ENCODE assay signal across 13 cellular contexts in the genomic region with DNA sequence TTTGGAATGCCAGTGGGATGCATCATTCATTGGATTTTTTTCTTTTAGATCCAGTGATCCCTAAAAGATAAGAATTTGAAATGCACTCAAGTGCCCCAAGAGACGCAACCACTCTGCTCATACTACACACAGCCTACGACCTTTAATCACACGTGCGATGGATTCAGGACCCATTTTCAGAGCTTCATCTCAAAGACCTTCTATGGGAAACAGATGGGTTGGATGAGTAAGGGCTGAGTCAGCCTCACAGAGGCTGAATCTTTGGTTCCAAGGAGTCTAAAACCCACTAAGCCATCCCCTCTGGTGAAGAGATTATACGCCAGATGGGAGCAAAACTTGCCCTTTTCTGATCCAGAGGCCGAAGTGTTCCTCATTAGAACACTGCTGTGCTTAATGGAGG.
DNase-seq lines count a peak whose midpoint lies in the region; ATAC-seq and TF ChIP-seq lines count a peak whose summit lies in the region.
"Had no signal": no experiment of that assay in that cellular context is flagged by ENCODE, and none has a peak within 500 bp of the region (broad histone marks: within the 10 kb centered on the region; RNA-seq: fewer than 3 reads in every experiment).

No MANE protein-coding gene starts in this region.

- no peak overlapping the region for H4K91ac ChIP-seq in neuronal stem cell (ENCODE audit: low read depth, low read length, poor library complexity)

- in situ Hi-C loops in mammary epithelial cell (cut with MboI; ENCODE audit: low sequenced_read_pairs in 2 of 2), result no loop called here

- H3K4me2 ChIP-seq in mammary epithelial cell (ENCODE audit: insufficient read depth, low read depth, low read length) (no peak overlapping the region), neuronal stem cell (ENCODE audit: insufficient read depth, low read length, poor library complexity, severe bottlenecking) (no peak overlapping the region)

- H4K20me1 ChIP-seq in mammary epithelial cell (ENCODE audit: insufficient read depth, low read length), result no peaks in the 10 kb centered on the region

- H3K27ac ChIP-seq in mammary epithelial cell (ENCODE audit: insufficient read depth, low read depth, low read length), result no peak overlapping the region
- no peak overlapping the region for H3K27ac ChIP-seq in body of pancreas
- H3K27ac ChIP-seq in neuronal stem cell (replicated peaks; ENCODE audit: low read length), result no peak overlapping the region

- H3K4me3 ChIP-seq in mammary epithelial cell (replicated peaks in 1 of 3; ENCODE audit: insufficient read depth in 1 of 3, low read depth in 2 of 3, low read length in 3 of 3) (no peak overlapping the region), body of pancreas (no peak overlapping the region), neuronal stem cell (ENCODE audit: low read length in 2 of 2) (no peak overlapping the region)
- H3K4me3 ChIP-seq: GM12878 had no signal

- TF ChIP-seq CTCF in mammary epithelial cell (conservative IDR thresholded peaks at IDR 0.05 in 1 of 2, IDR thresholded peaks at IDR 0.05 in 1 of 2; ENCODE audit: extremely low read depth in 1 of 2, insufficient read depth in 1 of 2, low read depth in 1 of 2, low read length in 2 of 2) (no peak), body of pancreas (IDR thresholded peaks at IDR 0.05) (no peak)

- no peaks in the 10 kb centered on the region for H3K4me1 ChIP-seq in mammary epithelial cell (ENCODE audit: insufficient read depth, low read length)
- no peaks in the 10 kb centered on the region for H3K4me1 ChIP-seq in body of pancreas
- no peaks in the 10 kb centered on the region for H3K4me1 ChIP-seq in neuronal stem cell (ENCODE audit: control insufficient read depth in 2 of 2, insufficient read depth in 1 of 2, low read depth in 1 of 2, low read length in 2 of 2)

- BruUV-seq in mammary epithelial cell (replicated peaks; lab: Mats Ljungman, UMichigan), result no TSS peak

- H2BK12ac ChIP-seq in neuronal stem cell (ENCODE audit: low read length), result no peak overlapping the region

- H4K8ac ChIP-seq in neuronal stem cell (ENCODE audit: low read depth, low read length), result no peak overlapping the region

- no peaks in the 10 kb centered on the region for H3K36me3 ChIP-seq in mammary epithelial cell (ENCODE audit: insufficient read depth, low read length)
- no peaks in the 10 kb centered on the region for H3K36me3 ChIP-seq in body of pancreas (replicated peaks in 1 of 2; ENCODE audit: insufficient read depth in 1 of 2, low read depth in 2 of 2)
- H3K36me3 ChIP-seq in neuronal stem cell (replicated peaks in 1 of 2; ENCODE audit: control insufficient read depth in 2 of 2, insufficient read depth in 2 of 2, low read length in 2 of 2), result no peaks in the 10 kb centered on the region

- DNase-seq in Daoy (ENCODE audit: low read depth) (peak; percentile 92), NCI-H446 (lab: John Stamatoyannopoulos, UW) (peak; percentile 13 to 80), mammary epithelial cell (peak; percentile 6), non-pigmented ciliary epithelial cell (ENCODE audit: low read depth) (peak; percentile 67), body of pancreas (no peak), RPMI8226 (no peak), neuronal stem cell (ENCODE audit: low spot score) (no peak)
- DNase-seq: activated CD4-positive, alpha-beta T cell treated with anti-CD3 and anti-CD28 coated beads for 4 hours; COR-L47; immature natural killer cell; NCI-H1694 had no signal

- H3K79me1 ChIP-seq in neuronal stem cell (ENCODE audit: low read depth, low read length), result no peaks in the 10 kb centered on the region

- H3K9ac ChIP-seq in mammary epithelial cell (ENCODE audit: insufficient read depth, low read length), result no peak overlapping the region
- no peak overlapping the region for H3K9ac ChIP-seq in neuronal stem cell (ENCODE audit: low read depth, low read length, poor library complexity)

- WGBS in mammary epithelial cell (ENCODE audit: low coverage, missing lambda C conversion rate), result 90% methylated on average over 6 of the region's 6 CpGs
- WGBS in body of pancreas, 2 donors, result 74 to 81% methylated on average over 6 of the region's 6 CpGs
- no CpG with 5 or more reads among the region's 6 CpGs for WGBS in neuronal stem cell (ENCODE audit: extremely low coverage in 2 of 2, insufficient read length in 2 of 2, insufficient replicate concordance in 1 of 2), 2 donors

- dilution Hi-C loops in mammary epithelial cell (cut with HindIII; ENCODE audit: low sequenced_read_pairs), result no loop called here

- H3K9me3 ChIP-seq in mammary epithelial cell (replicated peaks; ENCODE audit: insufficient read depth, low read length) (no peaks in the 10 kb centered on the region), body of pancreas (no peaks in the 10 kb centered on the region), neuronal stem cell (replicated peaks in 1 of 2; ENCODE audit: control insufficient read depth in 2 of 2, insufficient read depth in 1 of 2, low read depth in 1 of 2, low read length in 2 of 2) (no peaks in the 10 kb centered on the region)

- H3K14ac ChIP-seq in neuronal stem cell (ENCODE audit: low read length), result no peak overlapping the region

- no peak overlapping the region for H2BK15ac ChIP-seq in neuronal stem cell (ENCODE audit: low read length)

- no peaks in the 10 kb centered on the region for H3K79me2 ChIP-seq in mammary epithelial cell (ENCODE audit: insufficient read depth, low read length)

- ATAC-seq in body of pancreas, result no peak
- ATAC-seq in HG03460 (IDR thresholded peaks at IDR 0.05; ENCODE audit: unreplicated experiment), result no peak
- ATAC-seq: GM12878 had no signal

- no peak overlapping the region for H2BK120ac ChIP-seq in neuronal stem cell (ENCODE audit: low read depth, low read length)

- H2AK5ac ChIP-seq in neuronal stem cell (ENCODE audit: low read depth, low read length), result no peak overlapping the region

- no peak overlapping the region for H3K4ac ChIP-seq in neuronal stem cell (ENCODE audit: low read length)

- no peak overlapping the region for H2BK5ac ChIP-seq in neuronal stem cell (ENCODE audit: low read length)

- intact Hi-C loops in mammary epithelial cell (cut with micrococcal nuclease) (no loop called here), body of pancreas (cut with DNase I) (no loop called here)

- TF ChIP-seq POLR2A in body of pancreas (IDR thresholded peaks at IDR 0.05), result no peak

- H3K27me3 ChIP-seq in mammary epithelial cell (ENCODE audit: insufficient read depth, low read length), result no peaks in the 10 kb centered on the region
- H3K27me3 ChIP-seq in body of pancreas, result no peaks in the 10 kb centered on the region
- H3K27me3 ChIP-seq in neuronal stem cell (ENCODE audit: control insufficient read depth in 3 of 3, insufficient read depth in 3 of 3, low read depth in 1 of 3, low read length in 3 of 3), result no peaks in the 10 kb centered on the region

- H3K23ac ChIP-seq in neuronal stem cell (ENCODE audit: low read depth, low read length, poor library complexity), result no peak overlapping the region

- H2AFZ ChIP-seq in mammary epithelial cell (ENCODE audit: low read depth, low read length), result no peak overlapping the region
- H2AFZ ChIP-seq in neuronal stem cell (ENCODE audit: low read length), result no peak overlapping the region

- CTCF ChIA-PET in mammary epithelial cell (lab: Charles Lee; ENCODE audit: low non-redundant PET), result no interaction called here

- no peak overlapping the region for H3K18ac ChIP-seq in neuronal stem cell (ENCODE audit: low read length)

Comparison
In these comparisons a context has a peak if more than half of its experiments do, and no peak if none do; other contexts are left out.
1. DNase-seq: peak in Daoy (single experiment), NCI-H446 (2 of 2), mammary epithelial cell (single experiment) and non-pigmented ciliary epithelial cell (single experiment); none in body of pancreas (0 of 4), RPMI8226 (single experiment) and neuronal stem cell (single experiment).